ENCODE assay signal across 11 cellular contexts in genomic region chr20:50381053-50381732, GRCh38.
DNase-seq lines count a peak whose midpoint lies in the region; ATAC-seq and TF ChIP-seq lines count a peak whose summit lies in the region.
"Had no signal": no experiment of that assay in that cellular context is flagged by ENCODE, and none has a peak within 500 bp of the region (broad histone marks: within the 10 kb centered on the region; RNA-seq: fewer than 3 reads in every experiment).

No MANE protein-coding gene starts in this region.

- H3K27ac ChIP-seq in hepatocyte, result peak overlapping the region; percentile 22
- H3K27ac ChIP-seq in SK-N-SH (ENCODE audit: low read depth in 2 of 2, low read length in 1 of 2), result no peak overlapping the region
- no peak overlapping the region for H3K27ac ChIP-seq in GM23338 (ENCODE audit: low read depth)

- H3K4me3 ChIP-seq in hepatocyte (no peak overlapping the region), SK-N-SH (ENCODE audit: low read depth in 2 of 2, low read length in 1 of 2) (no peak overlapping the region), GM23338 (no peak overlapping the region)

- ATAC-seq in T-helper 17 cell (no peak), GM23338 (no peak)
- no peak for ATAC-seq in stimulated activated naive CD8-positive, alpha-beta T cell treated with anti-CD3 and anti-CD28 coated beads, Interleukin-15, amount 100 ng/mL, for 72 hours

- H3F3A ChIP-seq in SK-N-SH (replicated peaks; ENCODE audit: insufficient read depth) (peaks cover 3% of the 10 kb centered on the region), GM23338 (replicated peaks; ENCODE audit: low read depth) (no peaks in the 10 kb centered on the region)

- peaks cover 14% of the 10 kb centered on the region for H3K4me1 ChIP-seq in hepatocyte (ENCODE audit: insufficient read depth)
- peaks cover 3 to 20% of the 10 kb centered on the region in 2 experiments; a peak in 1 of 4 replicates for H3K4me1 ChIP-seq in SK-N-SH (ENCODE audit: control insufficient read depth in 1 of 2, insufficient read depth in 2 of 2, low read depth in 1 of 2, low read length in 1 of 2)
- no peaks in the 10 kb centered on the region for H3K4me1 ChIP-seq in GM23338 (ENCODE audit: insufficient read depth)

- peaks cover 3% of the 10 kb centered on the region for H3K36me3 Mint-ChIP-seq in activated CD4-positive, alpha-beta T cell treated with anti-CD3 and anti-CD28 coated beads, Interleukin-2, amount 10 ng/mL, durations not matched to agents 7 days and 5 days (ENCODE audit: low read depth)
- H3K36me3 Mint-ChIP-seq in T-helper 17 cell (ENCODE audit: low read depth) (peaks cover 4% of the 10 kb centered on the region), GM23338 (ENCODE audit: low read depth) (no peaks in the 10 kb centered on the region)

- H3K4me3 Mint-ChIP-seq in activated CD4-positive, alpha-beta T cell treated with anti-CD3 and anti-CD28 coated beads, Interleukin-2, amount 10 ng/mL, durations not matched to agents 7 days and 5 days, result peak overlapping the region; percentile 58
- H3K4me3 Mint-ChIP-seq in T-helper 17 cell (peak overlapping the region; percentile 61), GM23338 (no peak overlapping the region)
- peak overlapping the region; percentile 13 to 60 for H3K4me3 Mint-ChIP-seq in stimulated activated naive CD8-positive, alpha-beta T cell treated with anti-CD3 and anti-CD28 coated beads, Interleukin-15, amount 100 ng/mL, for 72 hours

- H3K9me2 ChIP-seq in hepatocyte (replicated peaks; ENCODE audit: insufficient read depth) (no peaks in the 10 kb centered on the region), SK-N-SH (no peaks in the 10 kb centered on the region), GM23338 (ENCODE audit: insufficient read depth) (no peaks in the 10 kb centered on the region)

- H3K27ac Mint-ChIP-seq in activated CD4-positive, alpha-beta T cell treated with anti-CD3 and anti-CD28 coated beads, Interleukin-2, amount 10 ng/mL, durations not matched to agents 7 days and 5 days, result peak overlapping the region; percentile 88
- H3K27ac Mint-ChIP-seq in T-helper 17 cell, result peak overlapping the region; percentile 67
- peak overlapping the region in 1 of 2 donors; percentile 72 for H3K27ac Mint-ChIP-seq in stimulated activated naive CD8-positive, alpha-beta T cell treated with anti-CD3 and anti-CD28 coated beads, Interleukin-15, amount 100 ng/mL, for 72 hours
- H3K27ac Mint-ChIP-seq in GM23338, result no peak overlapping the region
- H3K27ac Mint-ChIP-seq: activated B cell treated with CpG ODN at 0.5 μM for 24 hours had no signal

- H3K9ac ChIP-seq in SK-N-SH, result no peak overlapping the region

- H3K9me3 Mint-ChIP-seq in activated CD4-positive, alpha-beta T cell treated with anti-CD3 and anti-CD28 coated beads, Interleukin-2, amount 10 ng/mL, durations not matched to agents 7 days and 5 days, result no peaks in the 10 kb centered on the region
- no peaks in the 10 kb centered on the region for H3K9me3 Mint-ChIP-seq in stimulated activated naive CD8-positive, alpha-beta T cell treated with anti-CD3 and anti-CD28 coated beads, Interleukin-15, amount 100 ng/mL, for 72 hours
- H3K9me3 Mint-ChIP-seq in GM23338, result no peaks in the 10 kb centered on the region
- H3K9me3 Mint-ChIP-seq: activated B cell treated with CpG ODN at 0.5 μM for 24 hours had no signal

- DNase-seq in activated CD4-positive, alpha-beta T cell treated with anti-CD3 and anti-CD28 coated beads, Interleukin-2, amount 10 ng/mL, durations not matched to agents 7 days and 5 days, result no peak
- DNase-seq in activated CD4-positive, alpha-beta T cell treated with anti-CD3 and anti-CD28 coated beads for 48 hours, result no peak
- no peak for DNase-seq in T-helper 17 cell
- no peak for DNase-seq in hepatocyte (ENCODE audit: low spot score)
- DNase-seq in stimulated activated naive CD8-positive, alpha-beta T cell treated with anti-CD3 and anti-CD28 coated beads, Interleukin-15, amount 100 ng/mL, for 72 hours, result no peak
- DNase-seq in HuH-7 (ENCODE audit: low spot score), result no peak
- no peak for DNase-seq in SK-N-SH
- DNase-seq in GM23338 (ENCODE audit: low spot score), result no peak
- DNase-seq: activated B cell treated with CpG ODN at 0.5 μM for 24 hours; activated effector memory CD4-positive, alpha-beta T cell treated with anti-CD3 and anti-CD28 coated beads, Interleukin-2, amount 50 U/mL, for 16 hours; NCI-H1436 had no signal

- CTCF ChIA-PET in activated CD4-positive, alpha-beta T cell treated with anti-CD3 and anti-CD28 coated beads, Interleukin-2, amount 10 ng/mL, durations not matched to agents 7 days and 5 days (lab: Charles Lee), result interaction anchor here (2.5 kb wide), 1 partner anchor 12 kb away, joined by 6 read pairs; no protein-coding TSS in a partner anchor
- CTCF ChIA-PET in SK-N-SH (lab: Yijun Ruan, JAX), result interaction anchor here (5.9 kb wide), 1 partner anchor 192 kb away, joined by 41 read pairs; the partner anchor contains the start of gene CEBPB

- H3K27me3 ChIP-seq in hepatocyte (no peaks in the 10 kb centered on the region), SK-N-SH (ENCODE audit: insufficient read depth) (no peaks in the 10 kb centered on the region), GM23338 (ENCODE audit: insufficient read depth) (no peaks in the 10 kb centered on the region)

- TF ChIP-seq EP300 in SK-N-SH (IDR thresholded peaks at IDR 0.05; ENCODE audit: borderline replicate concordance in 1 of 2, low read depth in 1 of 2, low read length in 1 of 2), result no peak

- H3K4me2 ChIP-seq in hepatocyte (no peak overlapping the region), SK-N-SH (no peak overlapping the region), GM23338 (no peak overlapping the region)

- no peak for TF ChIP-seq RAD21 in SK-N-SH (IDR thresholded peaks at IDR 0.05; ENCODE audit: low read length)

- H4K20me1 ChIP-seq in hepatocyte (ENCODE audit: insufficient read depth, poor library complexity, severe bottlenecking) (no peaks in the 10 kb centered on the region), SK-N-SH (ENCODE audit: insufficient read depth) (no peaks in the 10 kb centered on the region), GM23338 (replicated peaks; ENCODE audit: insufficient read depth) (no peaks in the 10 kb centered on the region)

- H3K9me3 ChIP-seq in T-helper 17 cell (ENCODE audit: control insufficient read depth, low read length, poor library complexity, severe bottlenecking), result no peaks in the 10 kb centered on the region
- H3K9me3 ChIP-seq in hepatocyte (ENCODE audit: low read depth), result no peaks in the 10 kb centered on the region
- no peaks in the 10 kb centered on the region for H3K9me3 ChIP-seq in SK-N-SH

- POLR2A ChIA-PET in activated CD4-positive, alpha-beta T cell treated with anti-CD3 and anti-CD28 coated beads, Interleukin-2, amount 10 ng/mL, durations not matched to agents 7 days and 5 days (lab: Charles Lee), result no interaction called here
- POLR2A ChIA-PET in SK-N-SH (lab: Yijun Ruan, JAX), result no interaction called here

- H3K27me3 Mint-ChIP-seq in activated CD4-positive, alpha-beta T cell treated with anti-CD3 and anti-CD28 coated beads, Interleukin-2, amount 10 ng/mL, durations not matched to agents 7 days and 5 days, result no peaks in the 10 kb centered on the region
- H3K27me3 Mint-ChIP-seq in T-helper 17 cell (no peaks in the 10 kb centered on the region), GM23338 (ENCODE audit: insufficient read depth, low read depth, poor library complexity) (peaks cover 15% of the 10 kb centered on the region)
- no peaks in the 10 kb centered on the region for H3K27me3 Mint-ChIP-seq in stimulated activated naive CD8-positive, alpha-beta T cell treated with anti-CD3 and anti-CD28 coated beads, Interleukin-15, amount 100 ng/mL, for 72 hours

- H3K79me2 ChIP-seq in hepatocyte, result no peaks in the 10 kb centered on the region
- H3K79me2 ChIP-seq in SK-N-SH (ENCODE audit: insufficient read depth), result no peaks in the 10 kb centered on the region
- no peaks in the 10 kb centered on the region for H3K79me2 ChIP-seq in GM23338 (replicated peaks; ENCODE audit: insufficient read depth)

- H3K36me3 ChIP-seq in hepatocyte (replicated peaks; ENCODE audit: insufficient read depth, low read depth) (no peaks in the 10 kb centered on the region), SK-N-SH (replicated peaks in 1 of 2; ENCODE audit: control insufficient read depth in 1 of 2, insufficient read depth in 2 of 2, low read length in 1 of 2) (no peaks in the 10 kb centered on the region), GM23338 (ENCODE audit: insufficient read depth) (no peaks in the 10 kb centered on the region)

- H3K4me1 Mint-ChIP-seq in activated CD4-positive, alpha-beta T cell treated with anti-CD3 and anti-CD28 coated beads, Interleukin-2, amount 10 ng/mL, durations not matched to agents 7 days and 5 days, result peaks cover 80% of the 10 kb centered on the region
- H3K4me1 Mint-ChIP-seq in T-helper 17 cell (peaks cover 33% of the 10 kb centered on the region), GM23338 (no peaks in the 10 kb centered on the region; the same call in 1 of the 3 replicates)
- H3K4me1 Mint-ChIP-seq in stimulated activated naive CD8-positive, alpha-beta T cell treated with anti-CD3 and anti-CD28 coated beads, Interleukin-15, amount 100 ng/mL, for 72 hours, result peaks cover 60% of the 10 kb centered on the region

- no peak overlapping the region for H2AFZ ChIP-seq in hepatocyte
- H2AFZ ChIP-seq in SK-N-SH (ENCODE audit: low read depth), result no peak overlapping the region
- no peak overlapping the region for H2AFZ ChIP-seq in GM23338

- 78% methylated on average over 7 of the region's 7 CpGs for WGBS in hepatocyte (ENCODE audit: low lambda C conversion rate, missing lambda C conversion rate)
- WGBS in SK-N-SH (ENCODE audit: low lambda C conversion rate), result 87% methylated on average over 7 of the region's 7 CpGs

- TF ChIP-seq CTCF in hepatocyte (IDR thresholded peaks at IDR 0.05; ENCODE audit: poor library complexity) (no peak), SK-N-SH (IDR thresholded peaks at IDR 0.05) (no peak), GM23338 (conservative IDR thresholded peaks at IDR 0.05; ENCODE audit: low read depth in 2 of 2) (no peak)

TF ChIP-seq in SK-N-SH, 30 proteins besides CTCF, POLR2A, EP300 and RAD21 (continues in another document):
- TF ChIP-seq POLR2AphosphoS5 (IDR thresholded peaks at IDR 0.05; ENCODE audit: low read depth, low read length), result no peak
- no peak for TF ChIP-seq RFX5 (IDR thresholded peaks at IDR 0.05; ENCODE audit: low read length)
- no peak for TF ChIP-seq GATA2 (CRISPR knock-in tag; IDR thresholded peaks at IDR 0.05)
- TF ChIP-seq EZH2phosphoT487 (IDR thresholded peaks at IDR 0.05; ENCODE audit: borderline replicate concordance, low read depth), result no peak
- TF ChIP-seq TCF12 (IDR thresholded peaks at IDR 0.05), result no peak
